ENCODE assay signal across 3 cellular contexts in genomic region chr7:156862022-156862421, GRCh38. TPM values are rescaled to one million over a fixed set of nuclear protein-coding genes. Genes with fewer than 3 reads are reported as not detected.
A peak's percentile ranks its signal among the peaks of the same experiment; 100 is the strongest.
DNase-seq lines count a peak whose midpoint lies in the region; ATAC-seq, FAIRE-seq and TF ChIP-seq lines count a peak whose summit lies in the region.
"Not testable (repeated sequence)": the region's sequence is repeated elsewhere in the genome, so short reads cannot be mapped to it uniquely, and the experiment has no call there.

No MANE protein-coding gene starts in this region.

- H3K27ac Mint-ChIP-seq in endothelial cell (ENCODE audit: unreplicated experiment) = not testable (repeated sequence)

- not testable (repeated sequence) for H4K20me1 ChIP-seq in K562 (replicated peaks; ENCODE audit: control insufficient read depth, insufficient read depth, low read length); HepG2 (ENCODE audit: insufficient read depth, low read length)

- H3K9ac ChIP-seq in K562 (ENCODE audit: insufficient read depth in 1 of 2, low read depth in 2 of 2, low read length in 2 of 2); HepG2 (ENCODE audit: insufficient read depth, low read depth, low read length): not testable (repeated sequence)

- H3K27me3 Mint-ChIP-seq in endothelial cell (ENCODE audit: unreplicated experiment) = not testable (repeated sequence)

- peak overlapping the region; percentile 16 for H3K4me3 Mint-ChIP-seq in endothelial cell (ENCODE audit: unreplicated experiment)

- intact Hi-C loops in K562 (cut with micrococcal nuclease); HepG2 (cut with micrococcal nuclease; ENCODE audit: unreplicated experiment): not testable (repeated sequence)

- H3K4me3 ChIP-seq in K562; HepG2 (replicated peaks in 1 of 3; ENCODE audit: insufficient read depth in 1 of 3, low read depth in 2 of 3, low read length in 3 of 3): not testable (repeated sequence)

- H3K9me3 Mint-ChIP-seq in endothelial cell (ENCODE audit: unreplicated experiment) = peaks cover 11% of the 10 kb centered on the region

- not testable (repeated sequence) for H3K4me1 ChIP-seq in K562 (replicated peaks in 1 of 2; ENCODE audit: control insufficient read depth in 2 of 2, insufficient read depth in 2 of 2, low read length in 2 of 2); HepG2 (ENCODE audit: insufficient read depth, low read length)

- TF ChIP-seq POLR2A in K562 (conservative IDR thresholded peaks at IDR 0.05); HepG2 (IDR thresholded peaks at IDR 0.05; ENCODE audit: insufficient read depth in 1 of 2, low read depth in 2 of 2, low read length in 2 of 2): not testable (repeated sequence)

- H3K27me3 ChIP-seq in K562 (ENCODE audit: control insufficient read depth in 2 of 2, insufficient read depth in 2 of 2, low read length in 2 of 2); HepG2 (ENCODE audit: control insufficient read depth in 1 of 2, insufficient read depth in 2 of 2, low read length in 2 of 2): not testable (repeated sequence)

- not testable (repeated sequence) for ATAC-seq in K562, HepG2

- WGBS in K562 (ENCODE audit: insufficient coverage, low coverage, missing lambda C conversion rate) = 100% methylated on average over 2 of the region's 2 CpGs
- WGBS in HepG2 (ENCODE audit: low lambda C conversion rate) = 100% methylated on average over 2 of the region's 2 CpGs

- not testable (repeated sequence) for H3K27ac ChIP-seq in K562 (ENCODE audit: extremely low read depth, low read depth, low read length); HepG2 (ENCODE audit: extremely low read length, insufficient read depth, low read length)

- not testable (repeated sequence) for TF ChIP-seq EP300 in K562 (IDR thresholded peaks at IDR 0.05; ENCODE audit: low read length); HepG2 (IDR thresholded peaks at IDR 0.05; ENCODE audit: low read depth in 2 of 2, low read length in 2 of 2); HepG2 (CRISPR knock-in tag; IDR thresholded peaks at IDR 0.05; ENCODE audit: borderline replicate concordance)

- H3K36me3 ChIP-seq in K562 (ENCODE audit: control insufficient read depth, insufficient read depth, low read length) (peaks cover 24% of the 10 kb centered on the region), HepG2 (replicated peaks in 1 of 2; ENCODE audit: control insufficient read depth in 1 of 2, insufficient read depth in 2 of 2, low read length in 2 of 2) (peaks cover 0 to 14% of the 10 kb centered on the region in 2 experiments; a peak in 2 of 5 replicates)

- not testable (repeated sequence) for BruUV-seq in K562 (replicated peaks; lab: Mats Ljungman, UMichigan); HepG2 (replicated peaks; lab: Mats Ljungman, UMichigan)

- H2AFZ ChIP-seq in K562 (ENCODE audit: low read depth, low read length); HepG2 (ENCODE audit: low read length): not testable (repeated sequence)

- CTCF ChIA-PET in K562 (lab: Yijun Ruan, JAX; ENCODE audit: low intra/inter-chr PET ratio); HepG2 (lab: Yijun Ruan, JAX; ENCODE audit: low intra/inter-chr PET ratio, low total read pairs): not testable (repeated sequence)

- POLR2A ChIA-PET in K562 (lab: Yijun Ruan, JAX) = interaction anchor here (0.6 kb wide), 1 partner anchor 74 kb away, joined by 3 read pairs; no protein-coding TSS in a partner anchor
- POLR2A ChIA-PET in HepG2 (lab: Yijun Ruan, JAX) = not testable (repeated sequence)

- H3K4me1 Mint-ChIP-seq in endothelial cell (ENCODE audit: unreplicated experiment) = not testable (repeated sequence)

- FAIRE-seq in K562 (lab: Jason Lieb, UNC); HepG2 (lab: Jason Lieb, UNC): not testable (repeated sequence)

- TF ChIP-seq CTCF in K562 (IDR thresholded peaks at IDR 0.05 in 2 of 3, conservative IDR thresholded peaks at IDR 0.05 in 1 of 3; ENCODE audit: insufficient read depth in 2 of 3, low read depth in 1 of 3, low read length in 3 of 3); endothelial cell (IDR thresholded peaks at IDR 0.05; ENCODE audit: unreplicated experiment); HepG2 (CRISPR knock-in tag; IDR thresholded peaks at IDR 0.05): not testable (repeated sequence)

- peaks cover 10% of the 10 kb centered on the region for H3K9me3 ChIP-seq in K562 (replicated peaks; ENCODE audit: control insufficient read depth, insufficient read depth, low read depth, low read length)
- H3K9me3 ChIP-seq in HepG2 (ENCODE audit: low read length) = peaks cover 33% of the 10 kb centered on the region; the same call in 1 of the 2 replicates

- peaks cover 59% of the 10 kb centered on the region for H3K79me2 ChIP-seq in K562 (ENCODE audit: control insufficient read depth, insufficient read depth, low read length)
- peaks cover 20% of the 10 kb centered on the region for H3K79me2 ChIP-seq in HepG2 (ENCODE audit: insufficient read depth, low read length)

- H3K9me1 ChIP-seq in K562 (ENCODE audit: control insufficient read depth, insufficient read depth, low read length) = not testable (repeated sequence)

- not testable (repeated sequence) for H3K4me2 ChIP-seq in K562 (ENCODE audit: insufficient read depth, low read length); HepG2 (ENCODE audit: low read depth, low read length)

- H3K36me3 Mint-ChIP-seq in endothelial cell (ENCODE audit: low read depth, unreplicated experiment) = peaks cover 64% of the 10 kb centered on the region

- not testable (repeated sequence) for DNase-seq in K562 (ENCODE audit: extremely low read depth in 1 of 4, low spot score in 3 of 4); endothelial cell (ENCODE audit: low spot score); HepG2 (ENCODE audit: low spot score)

- TF ChIP-seq RAD21 in K562 (CRISPR knock-in tag; conservative IDR thresholded peaks at IDR 0.05 in 1 of 2, IDR thresholded peaks at IDR 0.05 in 1 of 2); HepG2 (CRISPR knock-in tag; IDR thresholded peaks at IDR 0.05): not testable (repeated sequence)

- in situ Hi-C loops in K562 (cut with MboI); HepG2 (cut with HindIII; ENCODE audit: extremely low pct_ligation_motif_present, low pct_unique_long_range_greater_than_20kb): not testable (repeated sequence)

TF ChIP-seq in K562, 482 proteins besides CTCF, POLR2A, EP300 and RAD21:
- peak; percentile 99 for TF ChIP-seq ZNF431 (CRISPR knock-in tag; IDR thresholded peaks at IDR 0.05)

TF ChIP-seq in HepG2, 621 proteins besides CTCF, POLR2A, EP300 and RAD21:
- TF ChIP-seq ZNF431 (CRISPR knock-in tag; IDR thresholded peaks at IDR 0.05; ENCODE audit: borderline replicate concordance, low read depth) = peak; percentile 64; the same call in 1 of the 2 replicates
TF ChIP-seq in HepG2: peak in this region for 1; not testable (repeated sequence) for 620.

RNA-seq across cellular contexts. Expression of gene LMBR1, which starts 31.0 kb away (rescaled TPM):
- total RNA-seq in K562 (2011; cell fraction: chromatin; rRNA removed; ENCODE audit: low replicate concordance) = 221 and 364 TPM in 2 replicates
- 125 and 149 TPM in 2 replicates for total RNA-seq in K562 (2011; cell fraction: nucleolus; rRNA removed)
- total RNA-seq in K562 (2011; cell fraction: nucleoplasm; rRNA removed) = 218 and 331 TPM in 2 replicates
- 74.6 and 136 TPM in 2 replicates for total RNA-seq in K562 (2014; rRNA removed)
- total RNA-seq in K562 (2014; rRNA removed; fragmentation: Illumina TruSeq; extraction: Trizol) = 59.9 and 67.3 TPM in 2 replicates
- total RNA-seq in K562 (2015; rRNA removed; fragmentation: Illumina TruSeq; extraction: Trizol) = 58.5 and 61.7 TPM in 2 replicates
- 89.1 and 90.0 TPM in 2 replicates for total RNA-seq in K562 (2021)
- polyA plus RNA-seq in K562 (2011; rRNA removed) = 33.6 and 82.0 TPM in 2 replicates
- polyA plus RNA-seq in K562 (2011; cell fraction: cytosol; rRNA removed) = 36.1 and 51.5 TPM in 2 replicates
- 136 and 225 TPM in 2 replicates for polyA plus RNA-seq in K562 (2011; cell fraction: nucleus; rRNA removed)
- 38.8 and 45.6 TPM in 2 replicates for polyA plus RNA-seq in K562 (2012)
- 49.8 and 49.9 TPM in 2 replicates for polyA plus RNA-seq in K562 (2014; fragmentation: Illumina TruSeq; extraction: Trizol)
- polyA plus RNA-seq in K562 (2014; fragmentation: Nextera tagmentation; extraction: Ambion mirVana) = 1 to 10 TPM; 7.7 to 9.6 TPM
- polyA plus RNA-seq in K562 (2014; rRNA removed) = 49.0 and 50.9 TPM in 2 replicates
- polyA minus RNA-seq in K562 (2011; rRNA and poly(A)+ RNA removed) = 80.1 and 153 TPM in 2 replicates
- 53.8 and 63.2 TPM in 2 replicates for polyA minus RNA-seq in K562 (2011; cell fraction: cytosol; rRNA and poly(A)+ RNA removed)
- 191 and 204 TPM in 2 replicates for polyA minus RNA-seq in K562 (2011; cell fraction: nucleus; rRNA and poly(A)+ RNA removed)
- total RNA-seq in endothelial cell (ENCODE audit: unreplicated experiment) = 159 TPM
- total RNA-seq in HepG2 (2016; rRNA removed; fragmentation: Illumina TruSeq; extraction: Trizol) = 30.4 and 39.6 TPM in 2 replicates
- total RNA-seq in HepG2 (2016; cell fraction: cytosol; rRNA removed; fragmentation: Illumina TruSeq; extraction: Trizol; ENCODE audit: low read depth) = 32.2 and 34.5 TPM in 2 replicates
- 31.7 and 39.8 TPM in 2 replicates for total RNA-seq in HepG2 (2016; cell fraction: insoluble cytoplasmic fraction; rRNA removed; fragmentation: Illumina TruSeq; extraction: Trizol)
- total RNA-seq in HepG2 (2016; cell fraction: membrane; rRNA removed; fragmentation: Illumina TruSeq; extraction: Trizol) = 35.2 and 35.7 TPM in 2 replicates
- total RNA-seq in HepG2 (2016; cell fraction: nucleus; rRNA removed; fragmentation: Illumina TruSeq; extraction: Trizol) = 74.2 and 80.7 TPM in 2 replicates
- 18.7 and 20.9 TPM in 2 replicates for polyA plus RNA-seq in HepG2 (2011; rRNA removed)
- 14.8 and 17.5 TPM in 2 replicates for polyA plus RNA-seq in HepG2 (2011; cell fraction: cytosol; rRNA removed)
- polyA plus RNA-seq in HepG2 (2011; cell fraction: nucleus; rRNA removed) = 48.7 and 53.2 TPM in 2 replicates
- 16.2 and 18.9 TPM in 2 replicates for polyA plus RNA-seq in HepG2 (2012)
- polyA plus RNA-seq in HepG2 (2016; cell fraction: cytosol; fragmentation: Illumina TruSeq; extraction: Trizol; ENCODE audit: low read depth) = 6.0 and 6.1 TPM in 2 replicates
- polyA plus RNA-seq in HepG2 (2016; cell fraction: insoluble cytoplasmic fraction; fragmentation: Illumina TruSeq; extraction: Trizol; ENCODE audit: low read depth) = 24.4 and 27.6 TPM in 2 replicates
- 16.2 and 17.5 TPM in 2 replicates for polyA plus RNA-seq in HepG2 (2016; cell fraction: membrane; fragmentation: Illumina TruSeq; extraction: Trizol; ENCODE audit: low read depth)
- 38.6 and 52.3 TPM in 2 replicates for polyA plus RNA-seq in HepG2 (2016; cell fraction: nucleus; fragmentation: Illumina TruSeq; extraction: Trizol; ENCODE audit: insufficient read depth, low read depth)
- 52.9 and 78.7 TPM in 2 replicates for polyA minus RNA-seq in HepG2 (2011; rRNA and poly(A)+ RNA removed; ENCODE audit: low replicate concordance)
- 24.6 and 26.7 TPM in 2 replicates for polyA minus RNA-seq in HepG2 (2011; cell fraction: cytosol; rRNA and poly(A)+ RNA removed)
- polyA minus RNA-seq in HepG2 (2011; cell fraction: nucleus; rRNA and poly(A)+ RNA removed) = 160 and 168 TPM in 2 replicates
